ENCODE assay signal across 1 cellular context in genomic region chr16:88774544-88775393, GRCh38.
TF ChIP-seq lines count a peak whose summit lies in the region.

No MANE protein-coding gene starts in this region.

TF ChIP-seq in WTC11, 78 proteins besides CTCF, POLR2A, EP300 and RAD21:
- no peak for TF ChIP-seq ERG (CRISPR knock-in tag; IDR thresholded peaks at IDR 0.05)
- no peak for TF ChIP-seq NFE2L1 (CRISPR knock-in tag; IDR thresholded peaks at IDR 0.05)
- no peak for TF ChIP-seq JAZF1 (CRISPR knock-in tag; IDR thresholded peaks at IDR 0.05)
TF ChIP-seq in WTC11: peak in this region for 0.
